ENCODE assay signal across 1 cellular context in the genomic region with DNA sequence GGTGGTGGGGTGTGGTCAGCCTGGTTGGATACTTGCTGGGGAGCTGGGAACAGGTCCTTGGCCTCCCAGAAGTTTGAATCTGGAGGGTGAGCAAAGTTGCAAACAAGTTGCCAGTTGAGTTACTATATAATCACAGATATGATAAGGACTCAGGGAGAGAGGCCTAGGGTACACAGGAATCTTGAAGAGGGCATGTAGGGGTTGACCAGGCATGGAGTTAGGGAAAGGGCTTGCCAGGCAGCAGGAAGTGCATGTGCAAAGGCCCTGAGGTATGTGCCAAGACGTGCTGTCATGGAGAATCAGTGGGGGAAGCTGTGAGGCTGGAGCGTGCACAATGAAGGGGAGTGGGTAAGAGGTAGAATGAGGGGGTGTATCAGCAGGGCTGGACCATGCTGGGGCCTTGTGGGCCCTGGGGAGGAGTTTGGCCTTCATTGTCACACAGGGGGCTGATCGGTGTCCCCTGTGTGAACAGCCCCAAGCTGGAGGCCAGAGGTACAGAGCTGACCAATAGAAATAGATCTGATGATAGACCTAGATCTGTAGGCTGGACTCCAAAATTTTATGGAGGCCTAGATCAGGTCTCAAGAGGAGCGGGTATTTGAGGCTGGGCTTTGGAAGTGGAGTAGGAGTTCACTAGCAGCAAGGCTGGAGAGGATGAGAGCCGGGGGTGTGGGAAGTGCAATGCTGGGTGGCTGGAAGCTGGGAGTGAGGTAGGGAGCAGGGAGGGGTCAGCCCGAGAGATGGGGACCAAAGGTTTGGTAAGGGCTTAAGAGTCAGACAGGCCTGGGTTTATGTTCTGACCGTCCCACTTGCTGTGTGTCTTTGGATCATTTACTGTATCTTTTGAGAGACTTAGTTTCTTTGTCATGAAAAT.
A peak's percentile ranks its signal among the peaks of the same experiment; 100 is the strongest.
TF ChIP-seq lines count a peak whose summit lies in the region.

No MANE protein-coding gene starts in this region.

TF ChIP-seq in HepG2, 621 proteins besides CTCF, POLR2A, EP300 and RAD21 (continues in another document):
- TF ChIP-seq NFKBIZ (CRISPR knock-in tag; IDR thresholded peaks at IDR 0.05) (no peak), ZKSCAN5 (CRISPR knock-in tag; IDR thresholded peaks at IDR 0.05) (peak; percentile 28; the same call in 1 of the 2 replicates), NONO (IDR thresholded peaks at IDR 0.05) (no peak), NONO (CRISPR knock-in tag; conservative IDR thresholded peaks at IDR 0.05) (0 out of 2 replicates have a peak, but pooled peaks have one; percentile 25), RNF219 (CRISPR knock-in tag; IDR thresholded peaks at IDR 0.05) (no peak), ZFY (CRISPR knock-in tag; IDR thresholded peaks at IDR 0.05) (peak; percentile 28; the same call in 1 of the 2 replicates), ZNF781 (CRISPR knock-in tag; IDR thresholded peaks at IDR 0.05; ENCODE audit: borderline replicate concordance, not compliant biosample characterization) (no peak), SP5 (CRISPR knock-in tag; IDR thresholded peaks at IDR 0.05; ENCODE audit: borderline replicate concordance, low read depth) (no peak), MZF1 (CRISPR knock-in tag; IDR thresholded peaks at IDR 0.05; ENCODE audit: borderline replicate concordance) (no peak), MED1 (CRISPR knock-in tag; IDR thresholded peaks at IDR 0.05) (no peak), CSRNP2 (CRISPR knock-in tag; conservative IDR thresholded peaks at IDR 0.05; ENCODE audit: low read depth) (no peak), ZNF710 (CRISPR knock-in tag; IDR thresholded peaks at IDR 0.05; ENCODE audit: borderline replicate concordance) (no peak), HOXA3 (CRISPR knock-in tag; IDR thresholded peaks at IDR 0.05) (no peak), ZMYM3 (CRISPR knock-in tag; IDR thresholded peaks at IDR 0.05) (peak; percentile 94), PAF1 (CRISPR knock-in tag; IDR thresholded peaks at IDR 0.05) (peak; percentile 41; the same call in 1 of the 2 replicates), CSRNP1 (CRISPR knock-in tag; IDR thresholded peaks at IDR 0.05) (no peak), ZNF333 (CRISPR knock-in tag; IDR thresholded peaks at IDR 0.05; ENCODE audit: borderline replicate concordance) (no peak), BCL6 (CRISPR knock-in tag; IDR thresholded peaks at IDR 0.05) (no peak), RXRA (CRISPR knock-in tag; IDR thresholded peaks at IDR 0.05) (no peak), ZNF563 (CRISPR knock-in tag; IDR thresholded peaks at IDR 0.05) (no peak), GPBP1L1 (CRISPR knock-in tag; IDR thresholded peaks at IDR 0.05) (no peak)
- TF ChIP-seq, protein P1, sequence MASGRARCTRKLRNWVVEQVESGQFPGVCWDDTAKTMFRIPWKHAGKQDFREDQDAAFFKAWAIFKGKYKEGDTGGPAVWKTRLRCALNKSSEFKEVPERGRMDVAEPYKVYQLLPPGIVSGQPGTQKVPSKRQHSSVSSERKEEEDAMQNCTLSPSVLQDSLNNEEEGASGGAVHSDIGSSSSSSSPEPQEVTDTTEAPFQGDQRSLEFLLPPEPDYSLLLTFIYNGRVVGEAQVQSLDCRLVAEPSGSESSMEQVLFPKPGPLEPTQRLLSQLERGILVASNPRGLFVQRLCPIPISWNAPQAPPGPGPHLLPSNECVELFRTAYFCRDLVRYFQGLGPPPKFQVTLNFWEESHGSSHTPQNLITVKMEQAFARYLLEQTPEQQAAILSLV (CRISPR knock-in tag; IDR thresholded peaks at IDR 0.05; ENCODE audit: borderline replicate concordance) = 0 out of 2 replicates have a peak, but pooled peaks have one; percentile 27
- TF ChIP-seq, protein P2, sequence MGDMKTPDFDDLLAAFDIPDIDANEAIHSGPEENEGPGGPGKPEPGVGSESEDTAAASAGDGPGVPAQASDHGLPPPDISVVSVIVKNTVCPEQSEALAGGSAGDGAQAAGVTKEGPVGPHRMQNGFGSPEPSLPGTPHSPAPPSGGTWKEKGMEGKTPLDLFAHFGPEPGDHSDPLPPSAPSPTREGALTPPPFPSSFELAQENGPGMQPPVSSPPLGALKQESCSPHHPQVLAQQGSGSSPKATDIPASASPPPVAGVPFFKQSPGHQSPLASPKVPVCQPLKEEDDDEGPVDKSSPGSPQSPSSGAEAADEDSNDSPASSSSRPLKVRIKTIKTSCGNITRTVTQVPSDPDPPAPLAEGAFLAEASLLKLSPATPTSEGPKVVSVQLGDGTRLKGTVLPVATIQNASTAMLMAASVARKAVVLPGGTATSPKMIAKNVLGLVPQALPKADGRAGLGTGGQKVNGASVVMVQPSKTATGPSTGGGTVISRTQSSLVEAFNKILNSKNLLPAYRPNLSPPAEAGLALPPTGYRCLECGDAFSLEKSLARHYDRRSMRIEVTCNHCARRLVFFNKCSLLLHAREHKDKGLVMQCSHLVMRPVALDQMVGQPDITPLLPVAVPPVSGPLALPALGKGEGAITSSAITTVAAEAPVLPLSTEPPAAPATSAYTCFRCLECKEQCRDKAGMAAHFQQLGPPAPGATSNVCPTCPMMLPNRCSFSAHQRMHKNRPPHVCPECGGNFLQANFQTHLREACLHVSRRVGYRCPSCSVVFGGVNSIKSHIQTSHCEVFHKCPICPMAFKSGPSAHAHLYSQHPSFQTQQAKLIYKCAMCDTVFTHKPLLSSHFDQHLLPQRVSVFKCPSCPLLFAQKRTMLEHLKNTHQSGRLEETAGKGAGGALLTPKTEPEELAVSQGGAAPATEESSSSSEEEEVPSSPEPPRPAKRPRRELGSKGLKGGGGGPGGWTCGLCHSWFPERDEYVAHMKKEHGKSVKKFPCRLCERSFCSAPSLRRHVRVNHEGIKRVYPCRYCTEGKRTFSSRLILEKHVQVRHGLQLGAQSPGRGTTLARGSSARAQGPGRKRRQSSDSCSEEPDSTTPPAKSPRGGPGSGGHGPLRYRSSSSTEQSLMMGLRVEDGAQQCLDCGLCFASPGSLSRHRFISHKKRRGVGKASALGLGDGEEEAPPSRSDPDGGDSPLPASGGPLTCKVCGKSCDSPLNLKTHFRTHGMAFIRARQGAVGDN (CRISPR knock-in tag; IDR thresholded peaks at IDR 0.05) = peak; percentile 16; the same call in 1 of the 2 replicates
- TF ChIP-seq, protein P3, sequence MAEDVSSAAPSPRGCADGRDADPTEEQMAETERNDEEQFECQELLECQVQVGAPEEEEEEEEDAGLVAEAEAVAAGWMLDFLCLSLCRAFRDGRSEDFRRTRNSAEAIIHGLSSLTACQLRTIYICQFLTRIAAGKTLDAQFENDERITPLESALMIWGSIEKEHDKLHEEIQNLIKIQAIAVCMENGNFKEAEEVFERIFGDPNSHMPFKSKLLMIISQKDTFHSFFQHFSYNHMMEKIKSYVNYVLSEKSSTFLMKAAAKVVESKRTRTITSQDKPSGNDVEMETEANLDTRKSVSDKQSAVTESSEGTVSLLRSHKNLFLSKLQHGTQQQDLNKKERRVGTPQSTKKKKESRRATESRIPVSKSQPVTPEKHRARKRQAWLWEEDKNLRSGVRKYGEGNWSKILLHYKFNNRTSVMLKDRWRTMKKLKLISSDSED (CRISPR knock-in tag; IDR thresholded peaks at IDR 0.05) = no peak
